27 cellular contexts compared by ENCODE assay signal in genomic region chr5:137184734-137185133, GRCh38.
"Had no signal": no experiment of that assay in that cellular context is flagged by ENCODE, and none has a peak within 500 bp of the region (broad histone marks: within the 10 kb centered on the region; RNA-seq: fewer than 3 reads in every experiment).

No MANE protein-coding gene starts in this region.

- H2AFZ ChIP-seq: hepatocyte had no signal

- H3K27ac ChIP-seq: colonic mucosa, epithelial cell of prostate, esophagus squamous epithelium, gastrocnemius medialis, hepatocyte, left lung, lower lobe of right lung had no signal

- H3K4me3 ChIP-seq: colonic mucosa, esophagus squamous epithelium, gastrocnemius medialis, hepatocyte, left lung, lower lobe of right lung, mucosa of descending colon had no signal

- H3K4me3 Mint-ChIP-seq: dendritic cell treated with granulocyte-macrophage colony-stimulating factor and Interleukin-4, amounts not matched to agents 40 ng/mL and 50 ng/mL, for 4 days; effector memory CD8-positive, alpha-beta T cell; endodermal cell; immature natural killer cell; mesothelial cell of epicardium had no signal

- H3K9me3 ChIP-seq: colonic mucosa, esophagus squamous epithelium, gastrocnemius medialis, left lung, lower lobe of right lung, mucosa of descending colon had no signal

- H3K36me3 Mint-ChIP-seq: immature natural killer cell, mesothelial cell of epicardium had no signal

- DNase-seq: colonic mucosa; cortex of kidney; effector CD8-positive, alpha-beta T cell; effector memory CD8-positive, alpha-beta T cell; endodermal cell; erythroblast; esophagus squamous epithelium; foreskin fibroblast; foreskin melanocyte; gastrocnemius medialis; glutamatergic neuron; head of caudate nucleus; hypothalamus; immature natural killer cell; islet precursor cell; kidney; kidney glomerular epithelial cell; left lung; left ventricle myocardium superior; lower lobe of right lung; mesenchymal stem cell; mucosa of descending colon had no signal

- H3K27me3 Mint-ChIP-seq: dendritic cell treated with granulocyte-macrophage colony-stimulating factor and Interleukin-4, amounts not matched to agents 40 ng/mL and 50 ng/mL, for 4 days had no signal

- H3K79me2 ChIP-seq: hepatocyte had no signal

- H3K27me3 ChIP-seq: colonic mucosa, esophagus squamous epithelium, gastrocnemius medialis, hepatocyte had no signal

- H3K4me2 ChIP-seq: hepatocyte had no signal

- H3K36me3 ChIP-seq: colonic mucosa, esophagus squamous epithelium, gastrocnemius medialis, left lung, lower lobe of right lung had no signal

- H3K9me3 Mint-ChIP-seq: dendritic cell treated with granulocyte-macrophage colony-stimulating factor and Interleukin-4, amounts not matched to agents 40 ng/mL and 50 ng/mL, for 4 days; endodermal cell; mesothelial cell of epicardium had no signal

- ATAC-seq: effector memory CD8-positive, alpha-beta T cell; esophagus mucosa; gastrocnemius medialis; left lung; left ventricle myocardium superior; lower lobe of right lung; mucosa of descending colon had no signal

- H3K4me1 ChIP-seq: colonic mucosa, esophagus squamous epithelium, gastrocnemius medialis, left lung, lower lobe of right lung had no signal

- H3K4me1 Mint-ChIP-seq: immature natural killer cell, mesothelial cell of epicardium had no signal

- H3K27ac Mint-ChIP-seq: dendritic cell treated with granulocyte-macrophage colony-stimulating factor and Interleukin-4, amounts not matched to agents 40 ng/mL and 50 ng/mL, for 4 days; effector memory CD8-positive, alpha-beta T cell; endodermal cell; immature natural killer cell; mesothelial cell of epicardium had no signal
